20 cellular contexts compared by ENCODE assay signal in genomic region chr17:47848198-47848513, GRCh38. TPM values are rescaled to one million over a fixed set of nuclear protein-coding genes. Genes with fewer than 3 reads are reported as not detected.
DNase-seq lines count a peak whose midpoint lies in the region; ATAC-seq and TF ChIP-seq lines count a peak whose summit lies in the region.
"Had no signal": no experiment of that assay in that cellular context is flagged by ENCODE, and none has a peak within 500 bp of the region (broad histone marks: within the 10 kb centered on the region; RNA-seq: fewer than 3 reads in every experiment).

No MANE protein-coding gene starts in this region.

- peaks cover 83% of the 10 kb centered on the region for H3K27me3 Mint-ChIP-seq in WTC11 (ENCODE audit: low read depth)
- peaks cover 76% of the 10 kb centered on the region for H3K27me3 Mint-ChIP-seq in neural progenitor cell (ENCODE audit: insufficient read depth, low read depth)

- H2AFZ ChIP-seq in neural progenitor cell (replicated peaks), result no peak overlapping the region
- H2AFZ ChIP-seq: GM23248 had no signal

- H3K36me3 ChIP-seq in iPS-18a (ENCODE audit: control insufficient read depth, low read depth, low read length), result no peaks in the 10 kb centered on the region
- no peaks in the 10 kb centered on the region for H3K36me3 ChIP-seq in neural progenitor cell
- no peaks in the 10 kb centered on the region for H3K36me3 ChIP-seq in A673 (ENCODE audit: insufficient read depth, low read length, poor library complexity, severe bottlenecking)
- H3K36me3 ChIP-seq: SJCRH30 had no signal

- H3K4me2 ChIP-seq in neural progenitor cell, result peak overlapping the region; percentile 81

- no peak overlapping the region for H3K27ac ChIP-seq in iPS-18a (ENCODE audit: low read length)
- no peak overlapping the region for H3K27ac ChIP-seq in neural progenitor cell
- H3K27ac ChIP-seq in A673 (ENCODE audit: low read depth, low read length, poor library complexity, severe bottlenecking), result no peak overlapping the region
- H3K27ac ChIP-seq: GM23248, SJCRH30 had no signal

- DNase-seq in D341Med (ENCODE audit: low spot score) (peak; percentile 44), WTC11 (ENCODE audit: low spot score) (no peak), neural progenitor cell (ENCODE audit: low spot score) (peak; percentile 31), T1000 (lab: John Stamatoyannopoulos, UW) (no peak), A673 (ENCODE audit: low spot score) (no peak)
- DNase-seq: 8988T; CD8-positive, alpha-beta T cell; DND-41; GDM1; GM23248; NCI-H1417; NCI-H187 treated with DMSO at 0.1 percent for 48 hours; NCI-H2171; NCI-H748 treated with DMSO at 0.1 percent for 48 hours; SJCRH30 had no signal

- intact Hi-C loops in A673 (cut with micrococcal nuclease; ENCODE audit: unreplicated experiment), result loop anchor here (10.0 kb wide), 1 partner anchor 97 kb away; the partner anchor contains the start of gene PNPO

- peaks cover 15% of the 10 kb centered on the region for H3F3A ChIP-seq in neural progenitor cell (ENCODE audit: low read depth)

- H3K4me1 ChIP-seq in iPS-18a (ENCODE audit: control insufficient read depth, low read depth, low read length) (peaks cover 25% of the 10 kb centered on the region), neural progenitor cell (peaks cover 24% of the 10 kb centered on the region), A673 (ENCODE audit: insufficient read depth, low read length, poor library complexity, severe bottlenecking) (no peaks in the 10 kb centered on the region)

- H3K9me3 ChIP-seq in iPS-18a (ENCODE audit: control insufficient read depth, low read depth, low read length) (no peaks in the 10 kb centered on the region), neural progenitor cell (ENCODE audit: low read depth) (no peaks in the 10 kb centered on the region), A673 (ENCODE audit: low read depth, low read length, poor library complexity, severe bottlenecking) (no peaks in the 10 kb centered on the region)
- H3K9me3 ChIP-seq: SJCRH30 had no signal

- CTCF ChIA-PET in WTC11 (lab: Charles Lee), result interaction anchor here (0.7 to 19.3 kb wide), 39 partner anchors 9 to 199 kb away, joined by 3 to 1122 read pairs (median 7); partner anchors contain the start of genes CDK5RAP3, LRRC46, MRPL10 and OSBPL7
- CTCF ChIA-PET in A673 (lab: Charles Lee), result interaction anchor here (1.7 kb wide), 1 partner anchor 42 kb away, joined by 7 read pairs; no protein-coding TSS in a partner anchor

- TF ChIP-seq CTCF in WTC11 (IDR thresholded peaks at IDR 0.05), result no peak
- no peak for TF ChIP-seq CTCF in neural progenitor cell (IDR thresholded peaks at IDR 0.05)
- TF ChIP-seq CTCF in A673 (conservative IDR thresholded peaks at IDR 0.05; ENCODE audit: low read depth, low read length), result no peak

- H3K9ac ChIP-seq in iPS-18a (ENCODE audit: low read length), result no peak overlapping the region
- H3K9ac ChIP-seq in neural progenitor cell, result no peak overlapping the region
- H3K9ac ChIP-seq: GM23248 had no signal

- H3K4me1 Mint-ChIP-seq in WTC11 (peaks cover 47% of the 10 kb centered on the region), neural progenitor cell (peaks cover 19% of the 10 kb centered on the region)

- H3K4me3 Mint-ChIP-seq in WTC11, result peak overlapping the region; percentile 48
- no peak overlapping the region for H3K4me3 Mint-ChIP-seq in neural progenitor cell
- H3K4me3 Mint-ChIP-seq: CD8-positive, alpha-beta T cell; IgD-negative memory B cell had no signal

- POLR2A ChIA-PET in WTC11 (lab: Charles Lee), result interaction anchor here (0.7 to 2.2 kb wide), 3 partner anchors 37 to 99 kb away, joined by 3 to 15 read pairs (median 12); partner anchors contain the start of gene SP2
- POLR2A ChIA-PET in A673 (lab: Charles Lee; ENCODE audit: low non-redundant PET), result no interaction called here

- H3K9me3 Mint-ChIP-seq in WTC11, result no peaks in the 10 kb centered on the region
- H3K9me3 Mint-ChIP-seq in neural progenitor cell, result peaks cover 2% of the 10 kb centered on the region
- H3K9me3 Mint-ChIP-seq: CD8-positive, alpha-beta T cell; IgD-negative memory B cell had no signal

- no peaks in the 10 kb centered on the region for H3K79me2 ChIP-seq in neural progenitor cell (ENCODE audit: low read depth)

- no peak for ATAC-seq in WTC11
- ATAC-seq in GM18517 (IDR thresholded peaks at IDR 0.05; ENCODE audit: unreplicated experiment), result no peak
- ATAC-seq in HG03460 (IDR thresholded peaks at IDR 0.05; ENCODE audit: unreplicated experiment), result no peak
- ATAC-seq: CD8-positive, alpha-beta T cell; GM12878 had no signal

- H4K20me1 ChIP-seq in neural progenitor cell (ENCODE audit: low read depth), result peaks cover 32% of the 10 kb centered on the region

- H3K36me3 Mint-ChIP-seq in WTC11 (no peaks in the 10 kb centered on the region), neural progenitor cell (peaks cover 2% of the 10 kb centered on the region)
- H3K36me3 Mint-ChIP-seq: CD8-positive, alpha-beta T cell had no signal

- BruUV-seq in A673 (replicated peaks; lab: Mats Ljungman, UMichigan), result no TSS peak

- peak overlapping the region; percentile 49 for H3K4me3 ChIP-seq in iPS-18a (ENCODE audit: low read length)
- H3K4me3 ChIP-seq in neural progenitor cell, result peak overlapping the region; percentile 12
- no peak overlapping the region for H3K4me3 ChIP-seq in A673 (ENCODE audit: low read depth, low read length, poor library complexity, severe bottlenecking)
- H3K4me3 ChIP-seq: GM12878, GM23248, SJCRH30 had no signal

- H3K27ac Mint-ChIP-seq in WTC11 (no peak overlapping the region), neural progenitor cell (no peak overlapping the region)
- H3K27ac Mint-ChIP-seq: CD8-positive, alpha-beta T cell; IgD-negative memory B cell had no signal

- H3K27me3 ChIP-seq in iPS-18a (ENCODE audit: control insufficient read depth, insufficient read depth, low read length) (peaks cover 85% of the 10 kb centered on the region), neural progenitor cell (peaks cover 92% of the 10 kb centered on the region), A673 (replicated peaks; ENCODE audit: insufficient read depth, low read depth, low read length, poor library complexity) (peaks cover 76% of the 10 kb centered on the region)

TF ChIP-seq in WTC11, 78 proteins besides CTCF, POLR2A, EP300 and RAD21:
- TF ChIP-seq, protein P1, sequence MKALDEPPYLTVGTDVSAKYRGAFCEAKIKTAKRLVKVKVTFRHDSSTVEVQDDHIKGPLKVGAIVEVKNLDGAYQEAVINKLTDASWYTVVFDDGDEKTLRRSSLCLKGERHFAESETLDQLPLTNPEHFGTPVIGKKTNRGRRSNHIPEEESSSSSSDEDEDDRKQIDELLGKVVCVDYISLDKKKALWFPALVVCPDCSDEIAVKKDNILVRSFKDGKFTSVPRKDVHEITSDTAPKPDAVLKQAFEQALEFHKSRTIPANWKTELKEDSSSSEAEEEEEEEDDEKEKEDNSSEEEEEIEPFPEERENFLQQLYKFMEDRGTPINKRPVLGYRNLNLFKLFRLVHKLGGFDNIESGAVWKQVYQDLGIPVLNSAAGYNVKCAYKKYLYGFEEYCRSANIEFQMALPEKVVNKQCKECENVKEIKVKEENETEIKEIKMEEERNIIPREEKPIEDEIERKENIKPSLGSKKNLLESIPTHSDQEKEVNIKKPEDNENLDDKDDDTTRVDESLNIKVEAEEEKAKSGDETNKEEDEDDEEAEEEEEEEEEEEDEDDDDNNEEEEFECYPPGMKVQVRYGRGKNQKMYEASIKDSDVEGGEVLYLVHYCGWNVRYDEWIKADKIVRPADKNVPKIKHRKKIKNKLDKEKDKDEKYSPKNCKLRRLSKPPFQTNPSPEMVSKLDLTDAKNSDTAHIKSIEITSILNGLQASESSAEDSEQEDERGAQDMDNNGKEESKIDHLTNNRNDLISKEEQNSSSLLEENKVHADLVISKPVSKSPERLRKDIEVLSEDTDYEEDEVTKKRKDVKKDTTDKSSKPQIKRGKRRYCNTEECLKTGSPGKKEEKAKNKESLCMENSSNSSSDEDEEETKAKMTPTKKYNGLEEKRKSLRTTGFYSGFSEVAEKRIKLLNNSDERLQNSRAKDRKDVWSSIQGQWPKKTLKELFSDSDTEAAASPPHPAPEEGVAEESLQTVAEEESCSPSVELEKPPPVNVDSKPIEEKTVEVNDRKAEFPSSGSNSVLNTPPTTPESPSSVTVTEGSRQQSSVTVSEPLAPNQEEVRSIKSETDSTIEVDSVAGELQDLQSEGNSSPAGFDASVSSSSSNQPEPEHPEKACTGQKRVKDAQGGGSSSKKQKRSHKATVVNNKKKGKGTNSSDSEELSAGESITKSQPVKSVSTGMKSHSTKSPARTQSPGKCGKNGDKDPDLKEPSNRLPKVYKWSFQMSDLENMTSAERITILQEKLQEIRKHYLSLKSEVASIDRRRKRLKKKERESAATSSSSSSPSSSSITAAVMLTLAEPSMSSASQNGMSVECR (CRISPR knock-in tag; IDR thresholded peaks at IDR 0.05; ENCODE audit: borderline replicate concordance), result 0 out of 2 replicates have a peak, but pooled peaks have one; percentile 37
- no peak for TF ChIP-seq CBFB (CRISPR knock-in tag; IDR thresholded peaks at IDR 0.05; ENCODE audit: low read depth)

RNA-seq across cellular contexts. Expression of gene SP6, which starts 2.8 kb away (rescaled TPM):
- 2.0 to 3.3 TPM (median 2.3 TPM) in 3 replicates for total RNA-seq in WTC11 (2021)
- 0.04 and 0.65 TPM in 2 replicates for total RNA-seq in neural progenitor cell (ENCODE audit: low replicate concordance)
- 0.15 and 0.66 TPM in 2 replicates for total RNA-seq in A673 (2021)
- total RNA-seq: GM12878, GM23248, SJCRH30 had no signal

RNA-seq across cellular contexts. Expression of gene SCRN2, which starts 7.1 kb away (rescaled TPM):
- total RNA-seq in WTC11 (2021), result 50.8 to 54.1 TPM (median 51.6 TPM) in 3 replicates
- total RNA-seq in neural progenitor cell (ENCODE audit: low replicate concordance), result 29.8 and 61.3 TPM in 2 replicates
- total RNA-seq in A673 (2021), result 6.2 and 11.2 TPM in 2 replicates

RNA-seq across cellular contexts. Expression of gene LRRC46, which starts 16.7 kb away (rescaled TPM):
- total RNA-seq in WTC11 (2021) (0.09 to 0.39 TPM (median 0.30 TPM) in 3 replicates), neural progenitor cell (ENCODE audit: low replicate concordance) (0.06 and 0.12 TPM in 2 replicates), A673 (2021) (1.1 and 1.3 TPM in 2 replicates)
- total RNA-seq: GM23248 had no signal

RNA-seq across cellular contexts. Expression of gene MRPL10, which starts 16.8 kb away (rescaled TPM):
- total RNA-seq in WTC11 (2021) (80.1 to 87.0 TPM (median 85.3 TPM) in 3 replicates), neural progenitor cell (ENCODE audit: low replicate concordance) (48.2 and 63.3 TPM in 2 replicates), A673 (2021) (30.5 and 42.0 TPM in 2 replicates)

RNA-seq across cellular contexts. Expression of gene OSBPL7, which starts 26.6 kb away (rescaled TPM):
- total RNA-seq in WTC11 (2021) (8.2 to 13.5 TPM (median 10.7 TPM) in 3 replicates), neural progenitor cell (ENCODE audit: low replicate concordance) (5.1 and 10.8 TPM in 2 replicates), A673 (2021) (9.1 TPM in 2 replicates)

Comparison
In these comparisons a context has a peak if more than half of its experiments do, and no peak if none do; other contexts are left out.
1. DNase-seq: peak in D341Med (single experiment) and neural progenitor cell (single experiment); none in WTC11 (single experiment), T1000 (single experiment) and A673 (single experiment).